31 cellular contexts compared by ENCODE assay signal in the genomic region with DNA sequence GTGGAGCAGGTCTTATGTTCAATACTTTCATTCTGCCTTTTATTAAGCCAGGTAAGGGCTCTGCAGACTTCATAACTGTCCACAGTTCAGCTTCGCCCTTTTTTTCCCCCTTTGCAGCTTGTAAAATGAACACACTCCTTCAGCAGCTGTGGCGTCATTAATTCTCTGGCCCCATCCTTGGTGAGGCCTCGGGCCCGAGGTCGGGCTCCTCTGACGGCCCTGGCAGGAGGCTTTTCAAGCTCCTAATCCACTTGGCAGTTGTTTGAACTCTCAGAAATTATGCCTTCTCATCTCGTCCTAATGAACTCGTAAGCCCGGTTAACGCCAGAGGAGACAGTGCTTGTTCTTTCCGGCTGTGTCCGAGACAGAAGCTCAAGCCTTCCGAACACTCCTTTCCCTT. TPM values are rescaled to one million over a fixed set of nuclear protein-coding genes. Genes with fewer than 3 reads are reported as not detected.
"Had no signal": no experiment of that assay in that cellular context is flagged by ENCODE, and none has a peak within 500 bp of the region (broad histone marks: within the 10 kb centered on the region; RNA-seq: fewer than 3 reads in every experiment).

No MANE protein-coding gene starts in this region.

- H3K9me3 ChIP-seq: heart left ventricle, left ventricle myocardium inferior, neutrophil, ovary, right atrium auricular region, right lobe of liver, suprapubic skin, thoracic aorta, tibial artery, upper lobe of right lung had no signal

- H3K4me3 ChIP-seq: heart left ventricle, left ventricle myocardium inferior, lung, ovary, right atrium auricular region, right lobe of liver, skin epidermis, suprapubic skin, thoracic aorta, tibial artery, upper lobe of right lung had no signal

- H3K27ac ChIP-seq: heart left ventricle, left ventricle myocardium inferior, neutrophil, ovary, right atrium auricular region, right lobe of liver, skin epidermis, suprapubic skin, thoracic aorta, tibial artery, upper lobe of right lung had no signal

- H3K4me3 Mint-ChIP-seq: mesothelial cell of epicardium; naive B cell; natural killer cell; stimulated activated naive B cell treated with anti-CD40 and anti-IgM and Interleukin-4, amounts not matched to agents 10 μg/mL and 1 μg/mL and 100 μg/mL, for 72 hours; stimulated activated naive CD8-positive, alpha-beta T cell treated with anti-CD3 and anti-CD28 coated beads, Interleukin-15, Interleukin-2, amounts not matched to agents 100 ng/mL and 50 ng/mL, for 24 hours had no signal

- H3K27me3 ChIP-seq: ovary, right atrium auricular region, right lobe of liver had no signal

- H3K9me3 Mint-ChIP-seq: mesothelial cell of epicardium; naive B cell; natural killer cell; stimulated activated naive B cell treated with anti-CD40 and anti-IgM and Interleukin-4, amounts not matched to agents 10 μg/mL and 1 μg/mL and 100 μg/mL, for 72 hours; stimulated activated naive CD8-positive, alpha-beta T cell treated with anti-CD3 and anti-CD28 coated beads, Interleukin-15, Interleukin-2, amounts not matched to agents 100 ng/mL and 50 ng/mL, for 24 hours had no signal

- H3K36me3 Mint-ChIP-seq: mesothelial cell of epicardium; naive B cell; natural killer cell; stimulated activated naive B cell treated with anti-CD40 and anti-IgM and Interleukin-4, amounts not matched to agents 10 μg/mL and 1 μg/mL and 100 μg/mL, for 72 hours had no signal

- H3K4me1 ChIP-seq: heart left ventricle, left ventricle myocardium inferior, right atrium auricular region, right lobe of liver, suprapubic skin, tibial artery, upper lobe of right lung had no signal

- H3K27ac Mint-ChIP-seq: mesothelial cell of epicardium; naive B cell; natural killer cell; progenitor cell of endocrine pancreas; stimulated activated naive B cell treated with anti-CD40 and anti-IgM and Interleukin-4, amounts not matched to agents 10 μg/mL and 1 μg/mL and 100 μg/mL, for 72 hours; stimulated activated naive CD8-positive, alpha-beta T cell treated with anti-CD3 and anti-CD28 coated beads, Interleukin-15, Interleukin-2, amounts not matched to agents 100 ng/mL and 50 ng/mL, for 24 hours had no signal

- DNase-seq: heart left ventricle; hypothalamus; islet precursor cell; left ventricle myocardium inferior; mesendoderm; naive B cell; natural killer cell; occipital lobe; ovary; right lobe of liver; stimulated activated CD4-positive, alpha-beta T cell treated with anti-CD3 and anti-CD28 coated beads, Interleukin-12 subunit alpha, Interleukin-12 subunit beta, amount 100 ng/mL, for 4 hours; stimulated activated CD4-positive, alpha-beta T cell treated with anti-CD3 and anti-CD28 coated beads, Interleukin-15, amount 100 ng/mL, for 24 hours; stimulated activated CD4-positive, alpha-beta T cell treated with anti-CD3 and anti-CD28 coated beads, Interleukin-2, amount 100 ng/mL, for 24 hours; stimulated activated CD4-positive, alpha-beta T cell treated with anti-CD3 and anti-CD28 coated beads, Interleukin-4, amount 100 ng/mL, for 1 hour; stimulated activated naive B cell treated with anti-CD40 and anti-IgM and Interleukin-4, amounts not matched to agents 10 μg/mL and 1 μg/mL and 100 μg/mL, for 72 hours; tibial artery; trophoblast cell; upper lobe of right lung had no signal

- H3K36me3 ChIP-seq: heart left ventricle, left ventricle myocardium inferior, neutrophil, ovary, right atrium auricular region, right lobe of liver, suprapubic skin, thoracic aorta, tibial artery, upper lobe of right lung had no signal

- H3K4me1 Mint-ChIP-seq: mesothelial cell of epicardium had no signal

RNA-seq across cellular contexts. Expression of gene EPHA8, which starts 18.2 kb away (rescaled TPM):
- total RNA-seq: kidney epithelial cell, left ventricle myocardium inferior, lung, mesothelial cell of epicardium, mononuclear cell, natural killer cell, ovary, pulmonary artery endothelial cell, renal cortical epithelial cell, right atrium auricular region, right lobe of liver, thoracic aorta, upper lobe of right lung had no signal
- polyA plus RNA-seq: heart left ventricle had no signal
